11 cellular contexts compared by ENCODE assay signal in genomic region chr15:90598679-90599078, GRCh38.
DNase-seq lines count a peak whose midpoint lies in the region; ATAC-seq, FAIRE-seq and TF ChIP-seq lines count a peak whose summit lies in the region.
"Had no signal": no experiment of that assay in that cellular context is flagged by ENCODE, and none has a peak within 500 bp of the region (broad histone marks: within the 10 kb centered on the region; RNA-seq: fewer than 3 reads in every experiment).

No MANE protein-coding gene starts in this region.

- H3K27me3 ChIP-seq in BLaER1: no peaks in the 10 kb centered on the region
- H3K27me3 ChIP-seq in GM12878 (replicated peaks in 1 of 2; ENCODE audit: control insufficient read depth in 2 of 2, insufficient read depth in 2 of 2, low read length in 1 of 2): no peaks in the 10 kb centered on the region

- peak overlapping the region; percentile 68; the same call in 1 of the 2 replicates for H3K9ac ChIP-seq in BLaER1
- H3K9ac ChIP-seq in GM12878 (ENCODE audit: control insufficient read depth, insufficient read depth, low read length): peak overlapping the region; percentile 59
- H3K9ac ChIP-seq: KMS-11 had no signal

- H3K36me3 ChIP-seq in BLaER1 (peaks cover 30% of the 10 kb centered on the region), GM12878 (ENCODE audit: control insufficient read depth in 2 of 2, insufficient read depth in 2 of 2, low read length in 1 of 2) (peaks cover 0 to 7% of the 10 kb centered on the region in 2 experiments; a peak in 2 of 4 replicates)
- H3K36me3 ChIP-seq: HAP-1 had no signal

- RAD21 ChIA-PET in GM12878 (lab: Charles Lee; ENCODE audit: unreplicated experiment): interaction anchor here (0.6 to 2.8 kb wide), 21 partner anchors 8 to 333 kb away, joined by 3 to 16 read pairs (median 4); no protein-coding TSS in a partner anchor

- H3K4me1 ChIP-seq in BLaER1 (peaks cover 67% of the 10 kb centered on the region), GM12878 (ENCODE audit: control insufficient read depth, insufficient read depth, low read length) (peaks cover 49% of the 10 kb centered on the region)
- H3K4me1 ChIP-seq: HAP-1 had no signal

- H3K27ac ChIP-seq in BLaER1: peak overlapping the region; percentile 84
- peak overlapping the region; percentile 82 for H3K27ac ChIP-seq in GM12878 (ENCODE audit: control insufficient read depth, insufficient read depth)
- H3K27ac ChIP-seq: KMS-11 had no signal

- H3K9me3 ChIP-seq in BLaER1 (no peaks in the 10 kb centered on the region), GM12878 (replicated peaks; ENCODE audit: control insufficient read depth, insufficient read depth, low read length) (no peaks in the 10 kb centered on the region; the same call in 2 of the 3 replicates)
- H3K9me3 ChIP-seq: HAP-1 had no signal

- TF ChIP-seq RAD21 in GM12878 (IDR thresholded peaks at IDR 0.05; ENCODE audit: insufficient read depth, low read depth, low read length): no peak

- H3K9me3 Mint-ChIP-seq in natural killer cell treated with Interleukin-12 subunit alpha and Interleukin-12 subunit beta and Interleukin-15 and Interleukin-18, amount 100 ng/mL, for 72 hours: no peaks in the 10 kb centered on the region

- no peaks in the 10 kb centered on the region for H3K36me3 Mint-ChIP-seq in natural killer cell treated with Interleukin-12 subunit alpha and Interleukin-12 subunit beta and Interleukin-15 and Interleukin-18, amount 100 ng/mL, for 72 hours

- CTCF ChIA-PET in GM12878 (lab: Yijun Ruan, JAX): interaction anchor here (0.6 to 2.1 kb wide), 29 partner anchors 15 to 399 kb away, joined by 3 to 14 read pairs (median 3); partner anchors contain the start of gene FES

- peak overlapping the region; percentile 80 for H3K4me2 ChIP-seq in BLaER1
- peak overlapping the region; percentile 61 for H3K4me2 ChIP-seq in GM12878 (ENCODE audit: control insufficient read depth, insufficient read depth)
- H3K4me2 ChIP-seq: KMS-11 had no signal

- POLR2A ChIA-PET in GM12878 (lab: Charles Lee): interaction anchor here (1.0 kb wide), 1 partner anchor 27 kb away, joined by 4 read pairs; no protein-coding TSS in a partner anchor

- WGBS in GM12878 (ENCODE audit: insufficient coverage, insufficient replicate concordance, low lambda C conversion rate, missing lambda C conversion rate): 69% methylated on average over 10 of the region's 10 CpGs

- in situ Hi-C loops in GM12878 (cut with MboI): no loop called here

- peaks cover 14% of the 10 kb centered on the region; the same call in 1 of the 2 replicates for H4K20me1 ChIP-seq in BLaER1
- no peaks in the 10 kb centered on the region for H4K20me1 ChIP-seq in GM12878 (ENCODE audit: control insufficient read depth, insufficient read depth)

- BruUV-seq in GM12878 (replicated peaks; lab: Mats Ljungman, UMichigan): no TSS peak

- H3K4me3 ChIP-seq in BLaER1: 0 out of 2 replicates have a peak overlapping the region, but pooled peaks have one; percentile 2
- H3K4me3 ChIP-seq in GM12865 (ENCODE audit: low read depth, low read length): peak overlapping the region; percentile 63
- H3K4me3 ChIP-seq in GM12878: no peak overlapping the region
- H3K4me3 ChIP-seq: HAP-1 had no signal

- SMC1A ChIA-PET in GM12878 (lab: Charles Lee; ENCODE audit: uncharacterized antibody, unreplicated experiment): interaction anchor here (0.7 to 3.2 kb wide), 24 partner anchors 14 to 290 kb away, joined by 3 to 17 read pairs (median 4); no protein-coding TSS in a partner anchor

- intact Hi-C loops in GM12878 (cut with micrococcal nuclease; ENCODE audit: unreplicated experiment): loop anchor here (5.0 kb wide), 4 partner anchors 36 to 276 kb away; no protein-coding TSS in a partner anchor

- no peaks in the 10 kb centered on the region for H3K27me3 Mint-ChIP-seq in natural killer cell treated with Interleukin-12 subunit alpha and Interleukin-12 subunit beta and Interleukin-15 and Interleukin-18, amount 100 ng/mL, for 72 hours

- TF ChIP-seq CTCF in GM12865 (IDR thresholded peaks at IDR 0.05; ENCODE audit: insufficient read depth, low read depth, low read length, missing control alignments) (no peak), GM12878 (IDR thresholded peaks at IDR 0.05 in 2 of 3, conservative IDR thresholded peaks at IDR 0.05 in 1 of 3; ENCODE audit: control insufficient read depth in 2 of 3, extremely low read depth in 1 of 3, insufficient read depth in 1 of 3, low read depth in 3 of 3, low read length in 3 of 3) (no peak), GM10266 (IDR thresholded peaks at IDR 0.05; ENCODE audit: control insufficient read depth, insufficient read depth, low read depth, missing control alignments) (no peak)

- peaks cover 40 to 58% of the 10 kb centered on the region in 2 donors for H3K4me1 Mint-ChIP-seq in natural killer cell treated with Interleukin-12 subunit alpha and Interleukin-12 subunit beta and Interleukin-15 and Interleukin-18, amount 100 ng/mL, for 72 hours (ENCODE audit: low read depth in 2 of 2)

- no peak for TF ChIP-seq POLR2A in GM12878 (IDR thresholded peaks at IDR 0.05; ENCODE audit: low read depth, low read length)

- DNase-seq in GM12865 (ENCODE audit: low read depth) (no peak), GM12878 (ENCODE audit: low read depth, low spot score) (no peak), AML-193 (lab: John Stamatoyannopoulos, UW) (no peak), DMS53 (lab: John Stamatoyannopoulos, UW) (no peak), GM10266 (ENCODE audit: extremely low spot score) (no peak)
- DNase-seq in natural killer cell treated with Interleukin-12 subunit alpha and Interleukin-12 subunit beta and Interleukin-15 and Interleukin-18, amount 100 ng/mL, for 72 hours (ENCODE audit: low spot score): no peak
- no peak for DNase-seq in effector CD8-positive, alpha-beta T cell (lab: John Stamatoyannopoulos, UW)
- DNase-seq: NCI-H2081 treated with DMSO at 0.1 percent for 48 hours had no signal

- H3K79me2 ChIP-seq in GM12878 (ENCODE audit: control insufficient read depth, insufficient read depth, low read length): peaks cover 4% of the 10 kb centered on the region

- TF ChIP-seq EP300 in GM12878 (IDR thresholded peaks at IDR 0.05; ENCODE audit: borderline replicate concordance in 1 of 2, control insufficient read depth in 1 of 2, low read depth in 2 of 2, low read length in 2 of 2): no peak

- H3K4me3 Mint-ChIP-seq in natural killer cell treated with Interleukin-12 subunit alpha and Interleukin-12 subunit beta and Interleukin-15 and Interleukin-18, amount 100 ng/mL, for 72 hours: peak overlapping the region; percentile 75

- peak overlapping the region; percentile 89 to 97 for H3K27ac Mint-ChIP-seq in natural killer cell treated with Interleukin-12 subunit alpha and Interleukin-12 subunit beta and Interleukin-15 and Interleukin-18, amount 100 ng/mL, for 72 hours

- H2AFZ ChIP-seq in GM12878 (ENCODE audit: control insufficient read depth, low read depth, low read length): no peak overlapping the region

- no peak for FAIRE-seq in GM12878 (lab: Jason Lieb, UNC)

- ATAC-seq in GM12878: no peak
- no peak for ATAC-seq in natural killer cell treated with Interleukin-12 subunit alpha and Interleukin-12 subunit beta and Interleukin-15 and Interleukin-18, amount 100 ng/mL, for 72 hours

TF ChIP-seq in GM12878, 131 proteins besides CTCF, POLR2A, EP300 and RAD21:
- TF ChIP-seq E4F1 (IDR thresholded peaks at IDR 0.05; ENCODE audit: borderline replicate concordance, partially characterized antibody) (no peak), WRNIP1 (IDR thresholded peaks at IDR 0.05; ENCODE audit: borderline replicate concordance, low read depth, low read length) (no peak)
